18 cellular contexts compared by ENCODE assay signal in genomic region chr4:13645075-13645474, GRCh38. TPM values are rescaled to one million over a fixed set of nuclear protein-coding genes. Genes with fewer than 3 reads are reported as not detected.
DNase-seq lines count a peak whose midpoint lies in the region; TF ChIP-seq lines count a peak whose summit lies in the region.
"Had no signal": no experiment of that assay in that cellular context is flagged by ENCODE, and none has a peak within 500 bp of the region (broad histone marks: within the 10 kb centered on the region; RNA-seq: fewer than 3 reads in every experiment).

No MANE protein-coding gene starts in this region.

- DNase-seq in GM12864 (ENCODE audit: low read depth) (no peak), HuH-7 (ENCODE audit: low spot score) (peak; percentile 9), astrocyte of the cerebellum (ENCODE audit: low read depth) (no peak), glutamatergic neuron (no peak), NCI-H1694 (lab: John Stamatoyannopoulos, UW) (no peak), middle frontal gyrus (ENCODE audit: extremely low spot score, low spot score) (no peak), GM10248 (ENCODE audit: extremely low spot score) (no peak)
- no peak for DNase-seq in central memory CD4-positive, alpha-beta T cell
- DNase-seq: activated CD4-positive, alpha-beta T cell treated with anti-CD3 and anti-CD28 coated beads for 48 hours; activated naive CD4-positive, alpha-beta T cell; activated T-cell treated with anti-CD3 and anti-CD28 coated beads, Interleukin-2, amount 50 U/mL, for 48 hours; heart left ventricle; Kasumi-1; left cardiac atrium; NCI-H1092 treated with DMSO at 0.1 percent for 48 hours; NCI-H2081 had no signal

- no peaks in the 10 kb centered on the region for H3K9me3 Mint-ChIP-seq in glutamatergic neuron (ENCODE audit: unreplicated experiment)
- H3K9me3 Mint-ChIP-seq: dendritic cell treated with granulocyte-macrophage colony-stimulating factor and Interleukin-4, amounts not matched to agents 40 ng/mL and 50 ng/mL, for 4 days had no signal

- CTCF ChIA-PET in GM10248 (lab: Yijun Ruan, JAX) = interaction anchor here (1.0 to 9.4 kb wide), 2 partner anchors 10 to 11 kb away, joined by 3 to 101 read pairs; no protein-coding TSS in a partner anchor

- no peak overlapping the region for H3K4me3 Mint-ChIP-seq in glutamatergic neuron (ENCODE audit: unreplicated experiment)
- H3K4me3 Mint-ChIP-seq: dendritic cell treated with granulocyte-macrophage colony-stimulating factor and Interleukin-4, amounts not matched to agents 40 ng/mL and 50 ng/mL, for 4 days had no signal

- POLR2A ChIA-PET in GM10248 (lab: Yijun Ruan, JAX) = no interaction called here

- no peaks in the 10 kb centered on the region for H3K36me3 Mint-ChIP-seq in glutamatergic neuron (ENCODE audit: unreplicated experiment)

- H3K4me1 Mint-ChIP-seq in glutamatergic neuron (ENCODE audit: low read depth, unreplicated experiment) = peaks cover 6% of the 10 kb centered on the region

- in situ Hi-C loops in astrocyte of the cerebellum (cut with HindIII; ENCODE audit: low sequenced_read_pairs) = no loop called here

- H3K27ac Mint-ChIP-seq in glutamatergic neuron (ENCODE audit: unreplicated experiment) = no peak overlapping the region
- H3K27ac Mint-ChIP-seq: dendritic cell treated with granulocyte-macrophage colony-stimulating factor and Interleukin-4, amounts not matched to agents 40 ng/mL and 50 ng/mL, for 4 days had no signal

- peaks cover 2% of the 10 kb centered on the region for H3K27me3 Mint-ChIP-seq in glutamatergic neuron (ENCODE audit: unreplicated experiment)

- no peak overlapping the region for H3K4me3 ChIP-seq in GM12864 (ENCODE audit: low read depth, low read length)
- H3K4me3 ChIP-seq in astrocyte of the cerebellum (ENCODE audit: low read depth, low read length) = no peak overlapping the region
- H3K4me3 ChIP-seq: heart left ventricle, tibial nerve had no signal

- TF ChIP-seq CTCF in GM12864 (IDR thresholded peaks at IDR 0.05; ENCODE audit: low read depth, low read length, missing control alignments) (peak; percentile 25), astrocyte of the cerebellum (IDR thresholded peaks at IDR 0.05; ENCODE audit: low read depth, low read length, missing control alignments) (peak; percentile 12), glutamatergic neuron (IDR thresholded peaks at IDR 0.05; ENCODE audit: partially characterized antibody, unreplicated experiment) (peak; percentile 30), GM10248 (IDR thresholded peaks at IDR 0.05; ENCODE audit: control extremely low read depth, extremely low read depth, low read depth, missing control alignments) (no peak)

RNA-seq across cellular contexts. Expression of gene BOD1L1, which starts 17.6 kb away (rescaled TPM):
- total RNA-seq in glutamatergic neuron (ENCODE audit: unreplicated experiment) = 57.3 TPM
